Comparison of ENCODE assay signal across 2 cellular contexts in genomic region chr7:135253851-135254815, GRCh38.
TF ChIP-seq lines count a peak whose summit lies in the region.

No MANE protein-coding gene starts in this region.

TF ChIP-seq in H1, 55 proteins besides CTCF, POLR2A, EP300 and RAD21 (continued from another document):
- TF ChIP-seq PHF8 (conservative IDR thresholded peaks at IDR 0.05; ENCODE audit: low read depth, low read length): no peak

TF ChIP-seq in WTC11, 78 proteins besides CTCF, POLR2A, EP300 and RAD21 (continued from another document):
- TF ChIP-seq, protein P1, sequence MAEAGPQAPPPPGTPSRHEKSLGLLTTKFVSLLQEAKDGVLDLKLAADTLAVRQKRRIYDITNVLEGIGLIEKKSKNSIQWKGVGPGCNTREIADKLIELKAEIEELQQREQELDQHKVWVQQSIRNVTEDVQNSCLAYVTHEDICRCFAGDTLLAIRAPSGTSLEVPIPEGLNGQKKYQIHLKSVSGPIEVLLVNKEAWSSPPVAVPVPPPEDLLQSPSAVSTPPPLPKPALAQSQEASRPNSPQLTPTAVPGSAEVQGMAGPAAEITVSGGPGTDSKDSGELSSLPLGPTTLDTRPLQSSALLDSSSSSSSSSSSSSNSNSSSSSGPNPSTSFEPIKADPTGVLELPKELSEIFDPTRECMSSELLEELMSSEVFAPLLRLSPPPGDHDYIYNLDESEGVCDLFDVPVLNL (CRISPR knock-in tag; IDR thresholded peaks at IDR 0.05; ENCODE audit: borderline replicate concordance, low read depth): no peak
- no peak for TF ChIP-seq ZNF425 (CRISPR knock-in tag; conservative IDR thresholded peaks at IDR 0.05)
TF ChIP-seq in WTC11: peak in this region for 0.
